Comparison of ENCODE assay signal across 1 cellular context in the genomic region with DNA sequence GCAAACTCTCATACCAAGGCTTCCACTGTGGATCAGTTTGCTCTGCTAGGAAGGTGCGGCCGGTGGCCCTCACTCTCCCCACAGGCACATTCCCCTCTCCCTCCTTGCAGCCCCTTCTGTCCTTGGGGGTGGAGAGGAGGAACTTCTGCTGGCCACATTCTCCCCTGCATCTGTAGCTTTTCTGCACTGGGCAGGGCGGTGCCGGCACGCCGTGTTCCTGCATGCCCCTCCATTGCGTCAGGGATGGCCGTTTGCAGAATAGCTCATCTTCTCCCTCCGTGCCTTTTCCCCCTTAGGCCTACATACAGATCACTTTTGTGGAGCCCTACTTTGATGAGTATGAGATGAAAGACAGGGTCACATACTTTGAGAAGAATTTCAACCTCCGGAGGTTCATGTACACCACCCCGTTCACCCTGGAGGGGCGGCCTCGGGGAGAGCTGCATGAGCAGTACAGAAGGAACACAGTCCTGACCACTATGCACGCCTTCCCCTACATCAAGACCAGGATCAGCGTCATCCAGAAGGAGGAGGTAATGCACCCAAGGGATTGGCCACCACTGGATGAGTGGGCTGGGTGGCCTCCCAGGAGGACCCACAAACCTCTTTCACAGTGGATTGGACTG.
TF ChIP-seq lines count a peak whose summit lies in the region.

No MANE protein-coding gene starts in this region.

TF ChIP-seq in HepG2, 621 proteins besides CTCF, POLR2A, EP300 and RAD21:
- TF ChIP-seq, protein P1, sequence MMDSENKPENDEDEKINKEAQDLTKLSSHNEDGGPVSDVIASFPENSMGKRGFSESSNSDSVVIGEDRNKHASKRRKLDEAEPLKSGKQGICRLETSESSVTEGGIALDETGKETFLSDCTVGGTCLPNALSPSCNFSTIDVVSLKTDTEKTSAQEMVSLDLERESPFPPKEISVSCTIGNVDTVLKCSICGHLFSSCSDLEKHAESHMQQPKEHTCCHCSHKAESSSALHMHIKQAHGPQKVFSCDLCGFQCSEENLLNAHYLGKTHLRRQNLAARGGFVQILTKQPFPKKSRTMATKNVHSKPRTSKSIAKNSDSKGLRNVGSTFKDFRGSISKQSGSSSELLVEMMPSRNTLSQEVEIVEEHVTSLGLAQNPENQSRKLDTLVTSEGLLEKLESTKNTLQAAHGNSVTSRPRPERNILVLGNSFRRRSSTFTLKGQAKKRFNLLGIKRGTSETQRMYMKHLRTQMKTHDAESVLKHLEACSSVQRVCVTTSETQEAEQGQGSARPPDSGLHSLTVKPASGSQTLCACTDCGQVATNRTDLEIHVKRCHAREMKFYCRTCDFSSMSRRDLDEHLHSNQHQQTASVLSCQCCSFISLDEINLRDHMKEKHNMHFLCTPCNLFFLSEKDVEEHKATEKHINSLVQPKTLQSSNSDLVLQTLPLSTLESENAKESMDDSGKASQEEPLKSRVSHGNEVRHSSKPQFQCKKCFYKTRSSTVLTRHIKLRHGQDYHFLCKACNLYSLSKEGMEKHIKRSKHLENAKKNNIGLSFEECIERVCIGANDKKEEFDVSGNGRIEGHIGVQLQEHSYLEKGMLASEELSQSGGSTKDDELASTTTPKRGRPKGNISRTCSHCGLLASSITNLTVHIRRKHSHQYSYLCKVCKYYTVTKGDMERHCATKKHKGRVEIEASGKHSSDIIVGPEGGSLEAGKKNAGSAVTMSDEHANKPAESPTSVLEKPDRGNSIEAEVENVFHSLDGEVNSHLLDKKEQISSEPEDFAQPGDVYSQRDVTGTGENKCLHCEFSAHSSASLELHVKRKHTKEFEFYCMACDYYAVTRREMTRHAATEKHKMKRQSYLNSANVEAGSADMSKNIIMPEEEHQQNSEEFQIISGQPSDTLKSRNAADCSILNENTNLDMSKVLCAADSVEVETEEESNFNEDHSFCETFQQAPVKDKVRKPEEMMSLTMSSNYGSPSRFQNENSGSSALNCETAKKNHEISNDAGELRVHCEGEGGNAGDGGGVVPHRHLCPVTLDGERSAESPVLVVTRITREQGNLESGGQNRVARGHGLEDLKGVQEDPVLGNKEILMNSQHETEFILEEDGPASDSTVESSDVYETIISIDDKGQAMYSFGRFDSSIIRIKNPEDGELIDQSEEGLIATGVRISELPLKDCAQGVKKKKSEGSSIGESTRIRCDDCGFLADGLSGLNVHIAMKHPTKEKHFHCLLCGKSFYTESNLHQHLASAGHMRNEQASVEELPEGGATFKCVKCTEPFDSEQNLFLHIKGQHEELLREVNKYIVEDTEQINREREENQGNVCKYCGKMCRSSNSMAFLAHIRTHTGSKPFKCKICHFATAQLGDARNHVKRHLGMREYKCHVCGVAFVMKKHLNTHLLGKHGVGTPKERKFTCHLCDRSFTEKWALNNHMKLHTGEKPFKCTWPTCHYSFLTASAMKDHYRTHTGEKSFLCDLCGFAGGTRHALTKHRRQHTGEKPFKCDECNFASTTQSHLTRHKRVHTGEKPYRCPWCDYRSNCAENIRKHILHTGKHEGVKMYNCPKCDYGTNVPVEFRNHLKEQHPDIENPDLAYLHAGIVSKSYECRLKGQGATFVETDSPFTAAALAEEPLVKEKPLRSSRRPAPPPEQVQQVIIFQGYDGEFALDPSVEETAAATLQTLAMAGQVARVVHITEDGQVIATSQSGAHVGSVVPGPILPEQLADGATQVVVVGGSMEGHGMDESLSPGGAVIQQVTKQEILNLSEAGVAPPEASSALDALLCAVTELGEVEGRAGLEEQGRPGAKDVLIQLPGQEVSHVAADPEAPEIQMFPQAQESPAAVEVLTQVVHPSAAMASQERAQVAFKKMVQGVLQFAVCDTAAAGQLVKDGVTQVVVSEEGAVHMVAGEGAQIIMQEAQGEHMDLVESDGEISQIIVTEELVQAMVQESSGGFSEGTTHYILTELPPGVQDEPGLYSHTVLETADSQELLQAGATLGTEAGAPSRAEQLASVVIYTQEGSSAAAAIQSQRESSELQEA (CRISPR knock-in tag; IDR thresholded peaks at IDR 0.05; ENCODE audit: not compliant biosample characterization): no peak
- TF ChIP-seq, protein P2, sequence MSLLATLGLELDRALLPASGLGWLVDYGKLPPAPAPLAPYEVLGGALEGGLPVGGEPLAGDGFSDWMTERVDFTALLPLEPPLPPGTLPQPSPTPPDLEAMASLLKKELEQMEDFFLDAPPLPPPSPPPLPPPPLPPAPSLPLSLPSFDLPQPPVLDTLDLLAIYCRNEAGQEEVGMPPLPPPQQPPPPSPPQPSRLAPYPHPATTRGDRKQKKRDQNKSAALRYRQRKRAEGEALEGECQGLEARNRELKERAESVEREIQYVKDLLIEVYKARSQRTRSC (CRISPR knock-in tag; IDR thresholded peaks at IDR 0.05; ENCODE audit: low read depth): no peak
- TF ChIP-seq ZNF670 (CRISPR knock-in tag; IDR thresholded peaks at IDR 0.05; ENCODE audit: borderline replicate concordance): no peak
- no peak for TF ChIP-seq ZNF746 (CRISPR knock-in tag; IDR thresholded peaks at IDR 0.05)
- no peak for TF ChIP-seq HDAC6 (IDR thresholded peaks at IDR 0.05; ENCODE audit: low read depth, low read length)
- TF ChIP-seq HOXA9 (CRISPR knock-in tag; IDR thresholded peaks at IDR 0.05; ENCODE audit: borderline replicate concordance): no peak
- TF ChIP-seq THAP11 (CRISPR knock-in tag; IDR thresholded peaks at IDR 0.05): no peak
- TF ChIP-seq ZNF30 (CRISPR knock-in tag; IDR thresholded peaks at IDR 0.05): no peak
- TF ChIP-seq PCBP1 (IDR thresholded peaks at IDR 0.05; ENCODE audit: borderline replicate concordance, low read depth, low read length): no peak
- no peak for TF ChIP-seq FOXO1 (CRISPR knock-in tag; IDR thresholded peaks at IDR 0.05)
- TF ChIP-seq, protein P3, sequence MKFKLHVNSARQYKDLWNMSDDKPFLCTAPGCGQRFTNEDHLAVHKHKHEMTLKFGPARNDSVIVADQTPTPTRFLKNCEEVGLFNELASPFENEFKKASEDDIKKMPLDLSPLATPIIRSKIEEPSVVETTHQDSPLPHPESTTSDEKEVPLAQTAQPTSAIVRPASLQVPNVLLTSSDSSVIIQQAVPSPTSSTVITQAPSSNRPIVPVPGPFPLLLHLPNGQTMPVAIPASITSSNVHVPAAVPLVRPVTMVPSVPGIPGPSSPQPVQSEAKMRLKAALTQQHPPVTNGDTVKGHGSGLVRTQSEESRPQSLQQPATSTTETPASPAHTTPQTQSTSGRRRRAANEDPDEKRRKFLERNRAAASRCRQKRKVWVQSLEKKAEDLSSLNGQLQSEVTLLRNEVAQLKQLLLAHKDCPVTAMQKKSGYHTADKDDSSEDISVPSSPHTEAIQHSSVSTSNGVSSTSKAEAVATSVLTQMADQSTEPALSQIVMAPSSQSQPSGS (CRISPR knock-in tag; IDR thresholded peaks at IDR 0.05): no peak
- TF ChIP-seq RBM39 (IDR thresholded peaks at IDR 0.05; ENCODE audit: low read depth, low read length, poor library complexity, severe bottlenecking): no peak
- no peak for TF ChIP-seq MED13 (CRISPR knock-in tag; IDR thresholded peaks at IDR 0.05)
